ENCODE assay signal across 13 cellular contexts in genomic region chr6:28206527-28207243, GRCh38. TPM values are rescaled to one million over a fixed set of nuclear protein-coding genes. Genes with fewer than 3 reads are reported as not detected.
DNase-seq lines count a peak whose midpoint lies in the region; ATAC-seq, FAIRE-seq and TF ChIP-seq lines count a peak whose summit lies in the region.
"Had no signal": no experiment of that assay in that cellular context is flagged by ENCODE, and none has a peak within 500 bp of the region (broad histone marks: within the 10 kb centered on the region; RNA-seq: fewer than 3 reads in every experiment).

No MANE protein-coding gene starts in this region.

- TF ChIP-seq CTCF in transverse colon (IDR thresholded peaks at IDR 0.05) (no peak), pancreas (IDR thresholded peaks at IDR 0.05) (no peak)

- no peak for DNase-seq in activated T-cell treated with anti-CD3 and anti-CD28 coated beads, Interleukin-2, amount 50 U/mL, for 24 hours
- no peak for DNase-seq in activated T-cell treated with anti-CD3 and anti-CD28 coated beads, Interleukin-2, amount 50 U/mL, for 4 hours
- no peak for DNase-seq in activated T-helper 1 cell treated with anti-CD3 and anti-CD28 coated beads, Interleukin-12 subunit alpha, Interleukin-12 subunit beta, Interleukin-2, Interleukin-4 antibody, amounts not matched to agents 30 ng/mL and 10 ng/mL and 1 ng/mL, durations not matched to agents 14 hours and 24 hours and 36 hours (ENCODE audit: low spot score)
- DNase-seq in transverse colon (no peak), NCI-H1092 (lab: John Stamatoyannopoulos, UW) (no peak), pancreas (no peak)
- no peak for DNase-seq in stimulated activated naive CD8-positive, alpha-beta T cell treated with anti-CD3 and anti-CD28 coated beads, Interleukin-15, Interleukin-2, amounts not matched to agents 100 U/mL and 50 U/mL, for 24 hours
- DNase-seq: activated naive CD4-positive, alpha-beta T cell; heart left ventricle; naive B cell; NCI-H1436 had no signal

- H3K9me3 Mint-ChIP-seq in activated T-cell treated with anti-CD3 and anti-CD28 coated beads, Interleukin-2, amount 50 U/mL, for 24 hours, result peaks cover 12% of the 10 kb centered on the region
- peaks cover 18% of the 10 kb centered on the region for H3K9me3 Mint-ChIP-seq in activated T-cell treated with anti-CD3 and anti-CD28 coated beads, Interleukin-2, amount 50 U/mL, for 4 hours
- peaks cover 14% of the 10 kb centered on the region for H3K9me3 Mint-ChIP-seq in activated T-helper 1 cell treated with anti-CD3 and anti-CD28 coated beads, Interleukin-12 subunit alpha, Interleukin-12 subunit beta, Interleukin-2, Interleukin-4 antibody, amounts not matched to agents 30 ng/mL and 10 ng/mL and 1 ng/mL, durations not matched to agents 14 hours and 24 hours and 36 hours

- H3K27ac Mint-ChIP-seq in activated T-cell treated with anti-CD3 and anti-CD28 coated beads, Interleukin-2, amount 50 U/mL, for 24 hours, result no peak overlapping the region
- no peak overlapping the region for H3K27ac Mint-ChIP-seq in activated T-helper 1 cell treated with anti-CD3 and anti-CD28 coated beads, Interleukin-12 subunit alpha, Interleukin-12 subunit beta, Interleukin-2, Interleukin-4 antibody, amounts not matched to agents 30 ng/mL and 10 ng/mL and 1 ng/mL, durations not matched to agents 14 hours and 24 hours and 36 hours

- in situ Hi-C loops in transverse colon (cut with MboI; ENCODE audit: low pct_ligation_motif_present in 1 of 4, low pct_unique_long_range_greater_than_20kb in 1 of 4, low sequenced_read_pairs in 3 of 4), result no loop called here

- H3K36me3 Mint-ChIP-seq in activated T-cell treated with anti-CD3 and anti-CD28 coated beads, Interleukin-2, amount 50 U/mL, for 24 hours (ENCODE audit: low read depth), result no peaks in the 10 kb centered on the region
- H3K36me3 Mint-ChIP-seq in activated T-cell treated with anti-CD3 and anti-CD28 coated beads, Interleukin-2, amount 50 U/mL, for 4 hours (ENCODE audit: insufficient read depth), result no peaks in the 10 kb centered on the region
- H3K36me3 Mint-ChIP-seq in activated T-helper 1 cell treated with anti-CD3 and anti-CD28 coated beads, Interleukin-12 subunit alpha, Interleukin-12 subunit beta, Interleukin-2, Interleukin-4 antibody, amounts not matched to agents 30 ng/mL and 10 ng/mL and 1 ng/mL, durations not matched to agents 14 hours and 24 hours and 36 hours (ENCODE audit: low read depth), result no peaks in the 10 kb centered on the region

- ATAC-seq in activated T-cell treated with anti-CD3 and anti-CD28 coated beads, Interleukin-2, amount 50 U/mL, for 4 hours, result no peak
- no peak for ATAC-seq in pancreas
- ATAC-seq in stimulated activated naive CD8-positive, alpha-beta T cell treated with anti-CD3 and anti-CD28 coated beads, Interleukin-15, Interleukin-2, amounts not matched to agents 100 U/mL and 50 U/mL, for 24 hours, result no peak

- no peak for TF ChIP-seq EP300 in transverse colon (IDR thresholded peaks at IDR 0.05; ENCODE audit: low read depth)

- H3K4me1 Mint-ChIP-seq in activated T-cell treated with anti-CD3 and anti-CD28 coated beads, Interleukin-2, amount 50 U/mL, for 24 hours (ENCODE audit: low read depth), result peaks cover 21% of the 10 kb centered on the region
- H3K4me1 Mint-ChIP-seq in activated T-cell treated with anti-CD3 and anti-CD28 coated beads, Interleukin-2, amount 50 U/mL, for 4 hours (ENCODE audit: low read depth), result peaks cover 19% of the 10 kb centered on the region
- peaks cover 21% of the 10 kb centered on the region for H3K4me1 Mint-ChIP-seq in activated T-helper 1 cell treated with anti-CD3 and anti-CD28 coated beads, Interleukin-12 subunit alpha, Interleukin-12 subunit beta, Interleukin-2, Interleukin-4 antibody, amounts not matched to agents 30 ng/mL and 10 ng/mL and 1 ng/mL, durations not matched to agents 14 hours and 24 hours and 36 hours (ENCODE audit: low read depth)

- H3K27me3 Mint-ChIP-seq in activated T-cell treated with anti-CD3 and anti-CD28 coated beads, Interleukin-2, amount 50 U/mL, for 24 hours, result peaks cover 74% of the 10 kb centered on the region
- peaks cover 72% of the 10 kb centered on the region for H3K27me3 Mint-ChIP-seq in activated T-cell treated with anti-CD3 and anti-CD28 coated beads, Interleukin-2, amount 50 U/mL, for 4 hours (ENCODE audit: low read depth)
- H3K27me3 Mint-ChIP-seq in activated T-helper 1 cell treated with anti-CD3 and anti-CD28 coated beads, Interleukin-12 subunit alpha, Interleukin-12 subunit beta, Interleukin-2, Interleukin-4 antibody, amounts not matched to agents 30 ng/mL and 10 ng/mL and 1 ng/mL, durations not matched to agents 14 hours and 24 hours and 36 hours (ENCODE audit: insufficient read depth), result peaks cover 66% of the 10 kb centered on the region

- H3K36me3 ChIP-seq in iPS-20b (ENCODE audit: insufficient read depth, low read depth, low read length) (no peaks in the 10 kb centered on the region), transverse colon (no peaks in the 10 kb centered on the region), pancreas (no peaks in the 10 kb centered on the region)
- H3K36me3 ChIP-seq: heart left ventricle, Peyer's patch had no signal

- H3K4me3 ChIP-seq in iPS-20b (ENCODE audit: low read length) (peak overlapping the region; percentile 67), transverse colon (peak overlapping the region in 3 of 4 donors; percentile 25 to 49 (median 36)), pancreas (no peak overlapping the region)

- H3K4me3 Mint-ChIP-seq in activated T-cell treated with anti-CD3 and anti-CD28 coated beads, Interleukin-2, amount 50 U/mL, for 24 hours, result peak overlapping the region; percentile 79
- no peak overlapping the region for H3K4me3 Mint-ChIP-seq in activated T-cell treated with anti-CD3 and anti-CD28 coated beads, Interleukin-2, amount 50 U/mL, for 4 hours
- H3K4me3 Mint-ChIP-seq in activated T-helper 1 cell treated with anti-CD3 and anti-CD28 coated beads, Interleukin-12 subunit alpha, Interleukin-12 subunit beta, Interleukin-2, Interleukin-4 antibody, amounts not matched to agents 30 ng/mL and 10 ng/mL and 1 ng/mL, durations not matched to agents 14 hours and 24 hours and 36 hours, result peak overlapping the region; percentile 86

- H3K27ac ChIP-seq in iPS-20b (ENCODE audit: low read length) (no peak overlapping the region), transverse colon (peak overlapping the region in 3 of 4 donors; percentile 30 to 64 (median 60)), pancreas (no peak overlapping the region)
- H3K27ac ChIP-seq: heart left ventricle had no signal

- TF ChIP-seq POLR2A in transverse colon (IDR thresholded peaks at IDR 0.05), result no peak

- no peaks in the 10 kb centered on the region; the same call in 1 of the 2 replicates for H3K4me1 ChIP-seq in iPS-20b (ENCODE audit: insufficient read depth, low read length)
- peaks cover 2 to 20% (median 8%) of the 10 kb centered on the region in 4 donors for H3K4me1 ChIP-seq in transverse colon
- H3K4me1 ChIP-seq in pancreas, result no peaks in the 10 kb centered on the region

- WGBS in transverse colon (ENCODE audit: low coverage in 1 of 2), 2 donors, result 17 to 20% methylated on average over 8 to 10 of the region's 10 CpGs
- 15 to 27% methylated on average over 10 of the region's 10 CpGs for WGBS in pancreas, 2 donors

- no peak for FAIRE-seq in pancreas (lab: Jason Lieb, UNC)

- peaks cover 91% of the 10 kb centered on the region for H3K27me3 ChIP-seq in iPS-20b (ENCODE audit: insufficient read depth, low read length)
- H3K27me3 ChIP-seq in transverse colon, result peaks cover 85% of the 10 kb centered on the region
- peaks cover 7 to 63% (median 28%) of the 10 kb centered on the region in 4 donors for H3K27me3 ChIP-seq in pancreas

- intact Hi-C loops in activated T-helper 1 cell treated with anti-CD3 and anti-CD28 coated beads, Interleukin-12 subunit alpha, Interleukin-12 subunit beta, Interleukin-2, Interleukin-4 antibody, amounts not matched to agents 30 ng/mL and 10 ng/mL and 1 ng/mL, durations not matched to agents 14 hours and 24 hours and 36 hours (cut with micrococcal nuclease), result loop anchor here (5.0 to 10.0 kb wide), 2 partner anchors 381 to 532 kb away; a partner anchor contains a TSS
- intact Hi-C loops in transverse colon (cut with DNase I; ENCODE audit: low total_unique reads), result no loop called here
- intact Hi-C loops in pancreas (cut with DNase I), result no loop called here

- no peak overlapping the region for H3K9ac ChIP-seq in iPS-20b (ENCODE audit: low read depth, low read length)

- H3K9me3 ChIP-seq in iPS-20b (ENCODE audit: insufficient read depth, low read depth, low read length) (no peaks in the 10 kb centered on the region), transverse colon (no peaks in the 10 kb centered on the region), pancreas (no peaks in the 10 kb centered on the region)
- H3K9me3 ChIP-seq: Peyer's patch had no signal

RNA-seq across cellular contexts. Expression of gene ZSCAN9, which starts 18.4 kb away (rescaled TPM):
- 1 to 10 TPM; 2.0 to 3.4 (median 2.3) TPM for total RNA-seq in activated T-cell treated with anti-CD3 and anti-CD28 coated beads, Interleukin-2, amount 50 U/mL, for 4 hours
- 6.1 and 8.1 TPM in 2 replicates for total RNA-seq in activated T-helper 1 cell treated with anti-CD3 and anti-CD28 coated beads, Interleukin-12 subunit alpha, Interleukin-12 subunit beta, Interleukin-2, Interleukin-4 antibody, amounts not matched to agents 30 ng/mL and 10 ng/mL and 1 ng/mL, durations not matched to agents 14 hours and 24 hours and 36 hours
- total RNA-seq in transverse colon (10 to 100 TPM; 12.6 to 26.1 (median 16.7) TPM), pancreas (1 to 10 TPM; 3.5 to 8.5 (median 4.6) TPM)
- polyA plus RNA-seq in pancreas, result 10 to 100 TPM in 1 of 2 donors, 1 to 10 TPM in 1; 7.9 to 15.0 TPM

RNA-seq across cellular contexts. Expression of gene ZKSCAN4, which starts 45.4 kb away (rescaled TPM):
- 1 to 10 TPM; 3.4 to 4.2 (median 3.8) TPM for total RNA-seq in activated T-cell treated with anti-CD3 and anti-CD28 coated beads, Interleukin-2, amount 50 U/mL, for 4 hours
- total RNA-seq in activated T-helper 1 cell treated with anti-CD3 and anti-CD28 coated beads, Interleukin-12 subunit alpha, Interleukin-12 subunit beta, Interleukin-2, Interleukin-4 antibody, amounts not matched to agents 30 ng/mL and 10 ng/mL and 1 ng/mL, durations not matched to agents 14 hours and 24 hours and 36 hours, result 4.8 and 6.0 TPM in 2 replicates
- total RNA-seq in transverse colon (1 to 10 TPM in 3 of 4 donors, under 1 TPM in 1; 0.60 to 9.0 (median 4.9) TPM), pancreas (1 to 10 TPM; 1.4 to 3.4 (median 1.8) TPM)
- polyA plus RNA-seq in pancreas, result 1 to 10 TPM; 2.0 to 2.6 TPM

RNA-seq across cellular contexts. Expression of gene NKAPL, which starts 52.4 kb away (rescaled TPM):
- under 1 TPM; 0.16 to 0.35 (median 0.32) TPM for total RNA-seq in activated T-cell treated with anti-CD3 and anti-CD28 coated beads, Interleukin-2, amount 50 U/mL, for 4 hours
- 0.16 TPM in 1 of 2 replicates, not detected in the other for total RNA-seq in activated T-helper 1 cell treated with anti-CD3 and anti-CD28 coated beads, Interleukin-12 subunit alpha, Interleukin-12 subunit beta, Interleukin-2, Interleukin-4 antibody, amounts not matched to agents 30 ng/mL and 10 ng/mL and 1 ng/mL, durations not matched to agents 14 hours and 24 hours and 36 hours
- total RNA-seq in transverse colon (1 to 10 TPM in 1 of 4 donors, under 1 TPM in 2, not detected in 1; 0.55 to 7.9 (median 0.64) TPM), pancreas (under 1 TPM; 0.28 to 0.81 (median 0.51) TPM)
- 1 to 10 TPM in 1 of 2 donors, under 1 TPM in 1; 0.80 to 1.5 TPM for polyA plus RNA-seq in pancreas
- total RNA-seq: Peyer's patch had no signal

Comparison
In these comparisons a context has a peak if more than half of its experiments do, and no peak if none do; other contexts are left out.
1. H3K27ac ChIP-seq: peak in transverse colon (3 of 4); none in iPS-20b (single experiment) and pancreas (0 of 4).
2. H3K4me3 ChIP-seq: peak in iPS-20b (single experiment) and transverse colon (3 of 4); none in pancreas (0 of 4).